Comparison of ENCODE assay signal across 11 cellular contexts in genomic region chr12:5630101-5630500, GRCh38.
"Had no signal": no experiment of that assay in that cellular context is flagged by ENCODE, and none has a peak within 500 bp of the region (broad histone marks: within the 10 kb centered on the region; RNA-seq: fewer than 3 reads in every experiment).

No MANE protein-coding gene starts in this region.

- H3K9me3 ChIP-seq: HAP-1 had no signal

- H2AFZ ChIP-seq: GM23248, GM23338 had no signal

- H3K4me2 ChIP-seq: GM23338 had no signal

- H3K9ac ChIP-seq: GM23248 had no signal

- H3K27ac ChIP-seq: GM23248 had no signal

- H3K4me1 ChIP-seq: HAP-1 had no signal

- H3K36me3 ChIP-seq: HAP-1 had no signal

- DNase-seq: GM23248, GOT3, H7, H9, HCEC 1CT, HFFc6 had no signal

- FAIRE-seq: H1, H54 had no signal

- ATAC-seq: GM23338, HCT116 had no signal

- H3K4me3 ChIP-seq: GM23248, GM23338, HAP-1 had no signal
